1 cellular context compared by ENCODE assay signal in genomic region chr1:91059157-91059556, GRCh38.
TF ChIP-seq lines count a peak whose summit lies in the region.

No MANE protein-coding gene starts in this region.

TF ChIP-seq in GM23338, 12 proteins besides CTCF, POLR2A, EP300 and RAD21 (continued from another document):
- TF ChIP-seq ZNF462 (CRISPR knock-in tag; IDR thresholded peaks at IDR 0.05) (no peak), JUNB (IDR thresholded peaks at IDR 0.05; ENCODE audit: unreplicated experiment) (no peak), ZNF331 (CRISPR knock-in tag; IDR thresholded peaks at IDR 0.05; ENCODE audit: low read depth) (no peak), POLR2AphosphoS5 (IDR thresholded peaks at IDR 0.05; ENCODE audit: low read depth) (no peak), CREB1 (CRISPR knock-in tag; IDR thresholded peaks at IDR 0.05; ENCODE audit: low read depth) (no peak), NANOG (IDR thresholded peaks at IDR 0.05; ENCODE audit: borderline replicate concordance) (no peak), ZNF114 (CRISPR knock-in tag; IDR thresholded peaks at IDR 0.05) (no peak)
- TF ChIP-seq, protein P1, sequence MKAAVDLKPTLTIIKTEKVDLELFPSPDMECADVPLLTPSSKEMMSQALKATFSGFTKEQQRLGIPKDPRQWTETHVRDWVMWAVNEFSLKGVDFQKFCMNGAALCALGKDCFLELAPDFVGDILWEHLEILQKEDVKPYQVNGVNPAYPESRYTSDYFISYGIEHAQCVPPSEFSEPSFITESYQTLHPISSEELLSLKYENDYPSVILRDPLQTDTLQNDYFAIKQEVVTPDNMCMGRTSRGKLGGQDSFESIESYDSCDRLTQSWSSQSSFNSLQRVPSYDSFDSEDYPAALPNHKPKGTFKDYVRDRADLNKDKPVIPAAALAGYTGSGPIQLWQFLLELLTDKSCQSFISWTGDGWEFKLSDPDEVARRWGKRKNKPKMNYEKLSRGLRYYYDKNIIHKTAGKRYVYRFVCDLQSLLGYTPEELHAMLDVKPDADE (IDR thresholded peaks at IDR 0.05) = no peak
